2 cellular contexts compared by ENCODE assay signal in genomic region chr19:54462072-54462712, GRCh38.
TF ChIP-seq lines count a peak whose summit lies in the region.

No MANE protein-coding gene starts in this region.

TF ChIP-seq in PFSK-1, 5 proteins besides CTCF, POLR2A, EP300 and RAD21:
- TF ChIP-seq REST (IDR thresholded peaks at IDR 0.05; ENCODE audit: insufficient read depth in 1 of 2, low read depth in 2 of 2, low read length in 2 of 2) (no peak), FOXP2 (optimal IDR thresholded peaks at IDR 0.05; ENCODE audit: borderline replicate concordance, extremely low read depth, extremely low read length, insufficient read depth) (no peak), TAF1 (IDR thresholded peaks at IDR 0.05; ENCODE audit: borderline replicate concordance, insufficient read depth, low read length) (no peak), POLR2AphosphoS5 (IDR thresholded peaks at IDR 0.05; ENCODE audit: low read depth, low read length) (peak; percentile 69), SIN3A (IDR thresholded peaks at IDR 0.05; ENCODE audit: borderline replicate concordance, insufficient read depth, low read length) (no peak)

TF ChIP-seq in endothelial cell of umbilical vein, 7 proteins besides CTCF, POLR2A, EP300 and RAD21:
- TF ChIP-seq GATA2 (IDR thresholded peaks at IDR 0.05; ENCODE audit: insufficient read depth, insufficient read length, low read depth, low read length) = no peak
- no peak for TF ChIP-seq POLR2AphosphoS5 (IDR thresholded peaks at IDR 0.05; ENCODE audit: insufficient read depth, low read depth, low read length)
- no peak for TF ChIP-seq FOS (IDR thresholded peaks at IDR 0.05; ENCODE audit: borderline replicate concordance, insufficient read depth, low read length)
- TF ChIP-seq MAX (IDR thresholded peaks at IDR 0.05; ENCODE audit: insufficient read depth, insufficient read length) = no peak
- no peak for TF ChIP-seq EZH2 (IDR thresholded peaks at IDR 0.05; ENCODE audit: borderline replicate concordance, low read depth, low read length, severe bottlenecking)
- no peak for TF ChIP-seq MYC (IDR thresholded peaks at IDR 0.05; ENCODE audit: low read depth, low read length)
- no peak for TF ChIP-seq JUN (IDR thresholded peaks at IDR 0.05; ENCODE audit: borderline replicate concordance, insufficient read depth, insufficient read length, low read depth)
